In the genomic region with DNA sequence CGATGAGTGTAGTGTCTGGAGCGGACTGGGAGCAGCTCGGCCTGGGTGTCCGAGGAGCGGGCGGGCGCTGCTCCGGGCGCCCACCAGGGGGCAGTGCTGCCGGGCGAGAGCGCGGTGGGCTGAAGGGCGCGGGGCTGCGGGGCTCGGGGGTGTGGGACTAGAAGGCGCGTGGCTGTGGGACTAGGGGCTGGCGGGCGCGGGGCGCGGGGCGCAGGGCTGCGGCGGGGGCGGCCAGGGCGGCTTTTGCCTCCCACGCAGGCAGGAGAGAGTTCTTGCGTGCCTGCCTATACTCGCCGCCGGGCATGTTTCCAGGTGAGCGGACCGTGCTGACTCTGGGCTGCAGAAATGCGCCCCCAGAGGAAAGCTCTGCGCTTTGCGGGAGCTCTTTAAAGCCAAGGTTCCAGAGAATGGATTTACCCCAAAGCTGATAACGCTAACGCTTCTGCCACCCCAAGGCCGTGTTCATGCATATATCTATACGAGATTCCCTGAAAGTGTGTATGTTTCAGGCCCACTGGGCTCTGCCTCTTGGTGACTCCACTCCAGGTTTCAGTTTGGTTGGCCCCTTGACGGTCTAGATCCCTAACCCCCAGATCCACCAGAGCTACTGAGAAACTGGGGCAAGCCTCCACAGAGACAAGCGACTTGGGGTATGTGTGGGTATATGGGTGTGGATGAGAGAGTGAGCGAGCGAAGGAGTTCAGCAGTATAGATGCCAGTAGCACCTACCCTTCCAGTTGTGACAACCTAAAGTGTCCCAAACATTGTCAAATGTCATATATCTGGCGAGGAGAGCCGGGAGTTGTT, we compare ENCODE assay signal across 8 cellular contexts. TPM values are rescaled to one million over a fixed set of nuclear protein-coding genes. Genes with fewer than 3 reads are reported as not detected.
DNase-seq lines count a peak whose midpoint lies in the region; FAIRE-seq and TF ChIP-seq lines count a peak whose summit lies in the region.

No MANE protein-coding gene starts in this region.

- no peaks in the 10 kb centered on the region for H4K20me1 ChIP-seq in keratinocyte (ENCODE audit: control insufficient read depth, extremely low read depth, insufficient read depth, low read length)

- dilution Hi-C loops in keratinocyte (cut with MboI; ENCODE audit: extremely low pct_ligation_motif_present, low sequenced_read_pairs): no loop called here

- H3K36me3 ChIP-seq in GM06990 (ENCODE audit: control insufficient read depth, insufficient read depth, low read length) (no peaks in the 10 kb centered on the region), HAP-1 (replicated peaks) (no peaks in the 10 kb centered on the region), bronchial epithelial cell (ENCODE audit: control insufficient read depth, insufficient read depth, low read length) (no peaks in the 10 kb centered on the region), keratinocyte (ENCODE audit: control insufficient read depth in 2 of 2, extremely low read depth in 1 of 2, insufficient read depth in 2 of 2, low read length in 2 of 2) (no peaks in the 10 kb centered on the region)

- TF ChIP-seq CTCF in GM06990 (IDR thresholded peaks at IDR 0.05; ENCODE audit: insufficient read depth, low read length, poor library complexity, severe bottlenecking) (peak; percentile 56), WI38 (IDR thresholded peaks at IDR 0.05; ENCODE audit: low read depth, low read length) (peak; percentile 50; the same call in 1 of the 2 replicates), bronchial epithelial cell (IDR thresholded peaks at IDR 0.05; ENCODE audit: insufficient read depth, low read length, severe bottlenecking) (peak; percentile 71), keratinocyte (optimal IDR thresholded peaks at IDR 0.05 in 1 of 3, IDR thresholded peaks at IDR 0.05 in 1 of 3, conservative IDR thresholded peaks at IDR 0.05 in 1 of 3; ENCODE audit: extremely low read depth in 1 of 3, insufficient read depth in 2 of 3, low read length in 3 of 3) (peak; percentile 53 to 83 (median 78))

- in situ Hi-C loops in HAP-1 (cut with MboI; ENCODE audit: low sequenced_read_pairs): loop anchor here (25.0 kb wide), 1 partner anchor 653 kb away; no protein-coding TSS in a partner anchor

- no peak overlapping the region for H3K27ac ChIP-seq in keratinocyte (ENCODE audit: control insufficient read depth, insufficient read depth, low read length)

- peak overlapping the region; percentile 43 for H3K4me3 ChIP-seq in GM06990 (replicated peaks; ENCODE audit: low read depth, low read length)
- H3K4me3 ChIP-seq in HAP-1: peak overlapping the region; percentile 27
- peak overlapping the region; percentile 43 for H3K4me3 ChIP-seq in WI38 (ENCODE audit: low read depth, low read length)
- H3K4me3 ChIP-seq in bronchial epithelial cell (ENCODE audit: low read depth, low read length): peak overlapping the region; percentile 17
- H3K4me3 ChIP-seq in keratinocyte (ENCODE audit: control insufficient read depth in 2 of 3, extremely low read depth in 1 of 3, insufficient read depth in 2 of 3, low read depth in 1 of 3, low read length in 3 of 3): peak overlapping the region; percentile 2 to 63 (median 20)

- no peaks in the 10 kb centered on the region for H3K79me2 ChIP-seq in keratinocyte (ENCODE audit: control insufficient read depth, insufficient read depth, low read length)

- H3K27me3 ChIP-seq in GM06990 (replicated peaks; ENCODE audit: control insufficient read depth, insufficient read depth, low read length) (no peaks in the 10 kb centered on the region), HAP-1 (ENCODE audit: low read depth) (no peaks in the 10 kb centered on the region), bronchial epithelial cell (ENCODE audit: control insufficient read depth, insufficient read depth, low read length) (no peaks in the 10 kb centered on the region), keratinocyte (ENCODE audit: control insufficient read depth, extremely low read depth, insufficient read depth, low read length) (no peaks in the 10 kb centered on the region)

- H3K4me1 ChIP-seq in HAP-1: no peaks in the 10 kb centered on the region; the same call in 1 of the 2 replicates
- H3K4me1 ChIP-seq in keratinocyte (ENCODE audit: control insufficient read depth, extremely low read depth, insufficient read depth, low read length): no peaks in the 10 kb centered on the region

- H3K9me1 ChIP-seq in keratinocyte (ENCODE audit: control insufficient read depth, extremely low read depth, insufficient read depth, low read length): no peaks in the 10 kb centered on the region

- H2AFZ ChIP-seq in keratinocyte (ENCODE audit: control insufficient read depth, low read length): peak overlapping the region; percentile 97

- DNase-seq in GM06990 (ENCODE audit: extremely low read depth, insufficient read length) (peak; percentile 75), HAP-1 (ENCODE audit: low spot score in 2 of 2) (peak; percentile 47 to 83), M059J (ENCODE audit: low read depth) (peak; percentile 74), bronchial epithelial cell (ENCODE audit: low read depth) (peak; percentile 67), keratinocyte (ENCODE audit: low read depth, low spot score) (no peak), NCI-H128 (lab: John Stamatoyannopoulos, UW; ENCODE audit: unreplicated experiment) (no peak)
- peak; percentile 64 for DNase-seq in stimulated activated CD4-positive, alpha-beta T cell treated with anti-CD3 and anti-CD28 coated beads, Interleukin-12 subunit alpha, Interleukin-12 subunit beta, amount 100 ng/mL, for 4 hours

- FAIRE-seq in bronchial epithelial cell (lab: Jason Lieb, UNC) (no peak), keratinocyte (lab: Jason Lieb, UNC) (no peak)

- H3K9me3 ChIP-seq in HAP-1 (no peaks in the 10 kb centered on the region), keratinocyte (ENCODE audit: control insufficient read depth, low read depth, low read length) (no peaks in the 10 kb centered on the region)

- H3K9ac ChIP-seq in keratinocyte (ENCODE audit: control insufficient read depth, extremely low read depth, insufficient read depth, low read length): peak overlapping the region; percentile 52

- peak overlapping the region; percentile 55 for H3K4me2 ChIP-seq in keratinocyte (ENCODE audit: control insufficient read depth, extremely low read depth, insufficient read depth, low read depth, low read length)

RNA-seq across cellular contexts. Expression of a gene that starts 56.2 kb away (rescaled TPM):
- 0.47 and 0.96 TPM in 2 replicates for total RNA-seq in M059J (2014; rRNA removed; shearing (Covaris generic))
- 5.8 and 5.9 TPM in 2 replicates for total RNA-seq in bronchial epithelial cell
- 3.2 to 4.3 TPM (median 4.2 TPM) in 3 replicates for polyA plus RNA-seq in keratinocyte
- polyA plus RNA-seq in keratinocyte (2011; ENCODE audit: low read depth): 0.31 TPM
- polyA plus RNA-seq in keratinocyte (2011; cell fraction: cytosol; rRNA removed): 1.7 and 3.3 TPM in 2 replicates
- 6.0 and 7.2 TPM in 2 replicates for polyA plus RNA-seq in keratinocyte (2011; cell fraction: nucleus; rRNA removed)
- 2.2 and 2.9 TPM in 2 replicates for polyA plus RNA-seq in keratinocyte (2012; ENCODE audit: low replicate concordance)
- 5.7 to 13.7 TPM (median 13.1 TPM) in 3 replicates for polyA minus RNA-seq in keratinocyte
- polyA minus RNA-seq in keratinocyte (2011; cell fraction: cytosol; rRNA and poly(A)+ RNA removed): 3.5 TPM
- 10.4 and 11.4 TPM in 2 replicates for polyA minus RNA-seq in keratinocyte (2011; cell fraction: nucleus; rRNA and poly(A)+ RNA removed)

Comparison
In these comparisons a context has a peak if more than half of its experiments do, and no peak if none do; other contexts are left out.
1. DNase-seq: peak in GM06990 (single experiment), HAP-1 (2 of 2), M059J (single experiment), bronchial epithelial cell (single experiment) and stimulated activated CD4-positive, alpha-beta T cell treated with anti-CD3 and anti-CD28 coated beads, Interleukin-12 subunit alpha, Interleukin-12 subunit beta, amount 100 ng/mL, for 4 hours (single experiment); none in keratinocyte (single experiment) and NCI-H128 (single experiment).
2. Peak in every context shown above with its lines, with median percentiles within 50 percentile points of each other: H3K4me3 ChIP-seq and CTCF ChIP-seq.